Comparison of ENCODE assay signal across 23 cellular contexts in the genomic region with DNA sequence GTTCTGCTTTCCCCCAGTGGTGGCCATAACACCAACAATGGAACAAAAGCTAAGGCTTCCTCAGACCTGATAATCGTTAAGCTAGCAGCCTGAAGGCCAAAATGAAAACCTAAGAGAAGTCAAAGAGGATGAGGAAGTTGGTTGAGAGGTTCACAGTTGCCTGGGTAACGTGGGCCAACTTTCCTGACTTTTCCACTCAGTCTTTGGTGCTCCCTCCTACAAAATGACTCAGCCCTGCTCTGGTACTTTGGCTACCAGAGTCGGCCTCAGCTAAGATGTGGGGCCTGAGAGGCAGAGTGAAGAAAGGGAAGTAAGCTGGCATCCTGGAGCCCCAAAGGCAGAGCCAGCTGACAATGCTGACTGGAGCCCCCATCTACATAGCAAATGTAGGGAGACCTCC. TPM values are rescaled to one million over a fixed set of nuclear protein-coding genes. Genes with fewer than 3 reads are reported as not detected.
A peak's percentile ranks its signal among the peaks of the same experiment; 100 is the strongest.
DNase-seq lines count a peak whose midpoint lies in the region; ATAC-seq and TF ChIP-seq lines count a peak whose summit lies in the region.
"Had no signal": no experiment of that assay in that cellular context is flagged by ENCODE, and none has a peak within 500 bp of the region (broad histone marks: within the 10 kb centered on the region; RNA-seq: fewer than 3 reads in every experiment).

No MANE protein-coding gene starts in this region.

- no peaks in the 10 kb centered on the region for H3K27me3 ChIP-seq in BLaER1 treated with 17β-estradiol and CSF1 and Interleukin-3, amounts not matched to agents 10 nM and 100 nM
- H3K27me3 ChIP-seq in left lung (no peaks in the 10 kb centered on the region), mammary epithelial cell (ENCODE audit: insufficient read depth, low read length) (no peaks in the 10 kb centered on the region)
- H3K27me3 ChIP-seq: hepatocyte, right atrium auricular region had no signal

- H3K27ac Mint-ChIP-seq in IgD-negative memory B cell, result peak overlapping the region; percentile 64 to 80 (median 69)
- peak overlapping the region; percentile 84 for H3K27ac Mint-ChIP-seq in T-helper 17 cell

- H2AFZ ChIP-seq in mammary epithelial cell (ENCODE audit: low read depth, low read length), result no peak overlapping the region
- H2AFZ ChIP-seq: hepatocyte had no signal

- WGBS in mammary epithelial cell (ENCODE audit: low coverage, missing lambda C conversion rate), result 67% methylated on average over 3 of the region's 3 CpGs

- ATAC-seq in T-helper 17 cell (no peak), left lung (peak; percentile 29), HG03432 (IDR thresholded peaks at IDR 0.05; ENCODE audit: unreplicated experiment) (no peak), GM21381 (IDR thresholded peaks at IDR 0.05; ENCODE audit: unreplicated experiment) (no peak)

- peak overlapping the region in 7 of 11 experiments; percentile 7 to 77 (median 70); a peak in 12 of 22 replicates for H3K4me2 ChIP-seq in BLaER1 treated with 17β-estradiol and CSF1 and Interleukin-3, amounts not matched to agents 10 nM and 100 nM
- no peak overlapping the region for H3K4me2 ChIP-seq in mammary epithelial cell (ENCODE audit: insufficient read depth, low read depth, low read length)
- H3K4me2 ChIP-seq: hepatocyte, KMS-11 had no signal

- peaks cover 61% of the 10 kb centered on the region for H3K79me2 ChIP-seq in mammary epithelial cell (ENCODE audit: insufficient read depth, low read length)

- H3K36me3 Mint-ChIP-seq in IgD-negative memory B cell, result peaks cover 2% of the 10 kb centered on the region
- peaks cover 9% of the 10 kb centered on the region for H3K36me3 Mint-ChIP-seq in T-helper 17 cell (ENCODE audit: low read depth)

- no peak for DNase-seq in T-helper 17 cell
- no peak for DNase-seq in left lung
- no peak for DNase-seq in mammary epithelial cell
- no peak for DNase-seq in DMS153 treated with DMSO at 0.1 percent for 48 hours (lab: John Stamatoyannopoulos, UW; ENCODE audit: unreplicated experiment)
- DNase-seq: activated CD4-positive, CD25-positive, alpha-beta regulatory T cell; amniotic stem cell; DND-41; effector CD8-positive, alpha-beta T cell; kidney; midbrain; NCI-H1417 treated with DMSO at 0.1 percent for 48 hours; NCI-H2171 treated with DMSO at 0.1 percent for 48 hours; NCI-H774 had no signal

- CTCF ChIA-PET in mammary epithelial cell (lab: Charles Lee; ENCODE audit: low non-redundant PET), result no interaction called here

- H3K9me3 ChIP-seq in BLaER1 treated with 17β-estradiol and CSF1 and Interleukin-3, amounts not matched to agents 10 nM and 100 nM (replicated peaks in 1 of 11), result no peaks in the 10 kb centered on the region
- H3K9me3 ChIP-seq in T-helper 17 cell (ENCODE audit: control insufficient read depth, low read length, poor library complexity, severe bottlenecking) (no peaks in the 10 kb centered on the region), left lung (no peaks in the 10 kb centered on the region), mammary epithelial cell (replicated peaks; ENCODE audit: insufficient read depth, low read length) (no peaks in the 10 kb centered on the region)
- H3K9me3 ChIP-seq: right atrium auricular region had no signal

- H3K36me3 ChIP-seq in BLaER1 treated with 17β-estradiol and CSF1 and Interleukin-3, amounts not matched to agents 10 nM and 100 nM, result peaks cover 77 to 97% (median 86%) of the 10 kb centered on the region in 11 experiments
- H3K36me3 ChIP-seq in left lung (peaks cover 0 to 57% of the 10 kb centered on the region in 2 donors), mammary epithelial cell (ENCODE audit: insufficient read depth, low read length) (peaks cover 25% of the 10 kb centered on the region)

- no peaks in the 10 kb centered on the region for H3K27me3 Mint-ChIP-seq in IgD-negative memory B cell
- H3K27me3 Mint-ChIP-seq in T-helper 17 cell, result no peaks in the 10 kb centered on the region

- peak overlapping the region in 2 of 4 donors; percentile 70 to 80 for H3K4me3 Mint-ChIP-seq in IgD-negative memory B cell
- H3K4me3 Mint-ChIP-seq in T-helper 17 cell, result no peak overlapping the region

- in situ Hi-C loops in mammary epithelial cell (cut with MboI; ENCODE audit: low sequenced_read_pairs in 2 of 2), result no loop called here

- no peak overlapping the region for H3K4me3 ChIP-seq in BLaER1 treated with 17β-estradiol and CSF1 and Interleukin-3, amounts not matched to agents 10 nM and 100 nM
- H3K4me3 ChIP-seq in left lung (no peak overlapping the region), mammary epithelial cell (replicated peaks in 1 of 3; ENCODE audit: insufficient read depth in 1 of 3, low read depth in 2 of 3, low read length in 3 of 3) (no peak overlapping the region)
- H3K4me3 ChIP-seq: hepatocyte, right atrium auricular region had no signal

- peaks cover 21 to 30% (median 21%) of the 10 kb centered on the region in 3 donors for H3K4me1 Mint-ChIP-seq in IgD-negative memory B cell
- peaks cover 38% of the 10 kb centered on the region for H3K4me1 Mint-ChIP-seq in T-helper 17 cell

- intact Hi-C loops in left lung (cut with DNase I), result no loop called here
- intact Hi-C loops in mammary epithelial cell (cut with micrococcal nuclease), result no loop called here

- TF ChIP-seq CTCF in left lung (IDR thresholded peaks at IDR 0.05) (no peak), mammary epithelial cell (conservative IDR thresholded peaks at IDR 0.05 in 1 of 2, IDR thresholded peaks at IDR 0.05 in 1 of 2; ENCODE audit: extremely low read depth in 1 of 2, insufficient read depth in 1 of 2, low read depth in 1 of 2, low read length in 2 of 2) (no peak)

- dilution Hi-C loops in mammary epithelial cell (cut with HindIII; ENCODE audit: low sequenced_read_pairs), result no loop called here

- peaks cover 11 to 56% (median 26%) of the 10 kb centered on the region in 10 experiments for H3K4me1 ChIP-seq in BLaER1 treated with 17β-estradiol and CSF1 and Interleukin-3, amounts not matched to agents 10 nM and 100 nM
- peaks cover 0 to 8% of the 10 kb centered on the region in 2 donors for H3K4me1 ChIP-seq in left lung
- peaks cover 4% of the 10 kb centered on the region for H3K4me1 ChIP-seq in mammary epithelial cell (ENCODE audit: insufficient read depth, low read length)

- peak overlapping the region in 2 of 11 experiments; percentile 42 to 53; a peak in 3 of 22 replicates for H3K27ac ChIP-seq in BLaER1 treated with 17β-estradiol and CSF1 and Interleukin-3, amounts not matched to agents 10 nM and 100 nM
- H3K27ac ChIP-seq in left lung (no peak overlapping the region), mammary epithelial cell (ENCODE audit: insufficient read depth, low read depth, low read length) (no peak overlapping the region)
- H3K27ac ChIP-seq: hepatocyte, KMS-11, right atrium auricular region had no signal

- H3K9me3 Mint-ChIP-seq in IgD-negative memory B cell, result no peaks in the 10 kb centered on the region

- H3K9ac ChIP-seq in BLaER1 treated with 17β-estradiol and CSF1 and Interleukin-3, amounts not matched to agents 10 nM and 100 nM, result no peak overlapping the region
- no peak overlapping the region for H3K9ac ChIP-seq in mammary epithelial cell (ENCODE audit: insufficient read depth, low read length)
- H3K9ac ChIP-seq: KMS-11 had no signal

- BruUV-seq in mammary epithelial cell (replicated peaks; lab: Mats Ljungman, UMichigan), result no TSS peak

- H4K20me1 ChIP-seq in BLaER1 treated with 17β-estradiol and CSF1 and Interleukin-3, amounts not matched to agents 10 nM and 100 nM, result peaks cover 58 to 100% (median 94%) of the 10 kb centered on the region in 11 experiments
- peaks cover 5% of the 10 kb centered on the region for H4K20me1 ChIP-seq in mammary epithelial cell (ENCODE audit: insufficient read depth, low read length)

RNA-seq across cellular contexts. Expression of a gene that starts 14.9 kb away (rescaled TPM):
- polyA plus RNA-seq in IgD-negative memory B cell, result 88.9 TPM
- 100 to 1,000 TPM; 132 to 145 TPM for total RNA-seq in T-helper 17 cell
- total RNA-seq in left lung, result 10 to 100 TPM; 51.6 to 87.4 TPM
- 10 to 100 TPM in 1 of 2 donors, 1 to 10 TPM in 1; 5.2 to 11.4 TPM for total RNA-seq in mammary epithelial cell
- 19.6 TPM for polyA plus RNA-seq in mammary epithelial cell
- polyA minus RNA-seq in mammary epithelial cell, result 51.6 TPM

RNA-seq across cellular contexts. Expression of a gene that starts 17.1 kb away (rescaled TPM):
- polyA plus RNA-seq in IgD-negative memory B cell, result 20.2 TPM
- 100 to 1,000 TPM in 1 of 2 donors, 10 to 100 TPM in 1; 80.1 to 111 TPM for total RNA-seq in T-helper 17 cell
- total RNA-seq in left lung, result 100 to 1,000 TPM; 184 to 186 TPM
- 100 to 1,000 TPM in 1 of 2 donors, 10 to 100 TPM in 1; 87.9 to 201 TPM for total RNA-seq in mammary epithelial cell
- polyA plus RNA-seq in mammary epithelial cell, result 200 TPM
- 258 TPM for polyA minus RNA-seq in mammary epithelial cell

RNA-seq across cellular contexts. Expression of a gene that starts 31.4 kb away (rescaled TPM):
- polyA plus RNA-seq in IgD-negative memory B cell, result not detected
- total RNA-seq in T-helper 17 cell, result 10 to 100 TPM; 13.8 to 17.6 TPM
- under 1 TPM; 0.15 to 0.58 TPM for total RNA-seq in left lung
- 1 to 10 TPM in 1 of 2 donors, under 1 TPM in 1; 0.17 to 1.1 TPM for total RNA-seq in mammary epithelial cell
- polyA plus RNA-seq in mammary epithelial cell, result 0.75 TPM
- polyA minus RNA-seq in mammary epithelial cell, result not detected
- total RNA-seq: RPMI7951 had no signal

RNA-seq across cellular contexts. Expression of a gene that starts 37.9 kb away (rescaled TPM):
- polyA plus RNA-seq in IgD-negative memory B cell (0.19 TPM), mammary epithelial cell (not detected)
- total RNA-seq in T-helper 17 cell (1 to 10 TPM; 2.2 to 2.3 TPM), left lung (not detected), mammary epithelial cell (not detected)
- not detected for polyA minus RNA-seq in mammary epithelial cell
- total RNA-seq: activated CD8-positive, alpha-beta memory T cell treated with anti-CD3 and anti-CD28 coated beads for 36 hours; fibroblast of lung; hepatocyte; kidney; right atrium auricular region; RPMI7951 had no signal
- polyA plus RNA-seq: fibroblast of lung, hepatocyte had no signal

RNA-seq across cellular contexts. Expression of a gene that starts 59.0 kb away (rescaled TPM):
- polyA plus RNA-seq in IgD-negative memory B cell, result not detected
- total RNA-seq in T-helper 17 cell, result under 1 TPM; 0.62 to 0.70 TPM
- under 1 TPM; 0.06 to 0.08 TPM for total RNA-seq in left lung
- under 1 TPM; 0.33 to 0.52 TPM for total RNA-seq in mammary epithelial cell
- polyA plus RNA-seq in mammary epithelial cell, result 0.09 TPM
- polyA minus RNA-seq in mammary epithelial cell, result not detected
- total RNA-seq: kidney, RPMI7951 had no signal
- polyA plus RNA-seq: hepatocyte had no signal

Comparison
In these comparisons a context has a peak if more than half of its experiments do, and no peak if none do; other contexts are left out.
1. RNA of a gene that starts 14.9 kb away (total RNA-seq): 132 to 145 TPM in T-helper 17 cell and 51.6 to 87.4 TPM in left lung; 5.2 to 11.4 TPM in mammary epithelial cell; every median in the first group is over 4 times any median in the second.
2. RNA of a gene that starts 31.4 kb away (total RNA-seq): 13.8 to 17.6 TPM in T-helper 17 cell; 0.17 to 1.1 TPM in mammary epithelial cell and 0.15 to 0.58 TPM in left lung; every median in the first group is over 4 times any median in the second.